ENCODE assay signal across 9 cellular contexts in genomic region chr13:43044720-43045301, GRCh38. TPM values are rescaled to one million over a fixed set of nuclear protein-coding genes. Genes with fewer than 3 reads are reported as not detected.
A peak's percentile ranks its signal among the peaks of the same experiment; 100 is the strongest.
DNase-seq lines count a peak whose midpoint lies in the region; ATAC-seq, FAIRE-seq and TF ChIP-seq lines count a peak whose summit lies in the region.
"Had no signal": no experiment of that assay in that cellular context is flagged by ENCODE, and none has a peak within 500 bp of the region (broad histone marks: within the 10 kb centered on the region; RNA-seq: fewer than 3 reads in every experiment).

No MANE protein-coding gene starts in this region.

- TF ChIP-seq CTCF in natural killer cell (IDR thresholded peaks at IDR 0.05) = no peak

- CTCF ChIA-PET in activated CD4-positive, alpha-beta memory T cell treated with anti-CD3 and anti-CD28 coated beads, Interleukin-2, amount 10 ng/mL, durations not matched to agents 7 days and 5 days (lab: Charles Lee) = interaction anchor here (1.4 kb wide), 1 partner anchor 22 kb away, joined by 3 read pairs; the partner anchor contains the start of gene DNAJC15

- no peaks in the 10 kb centered on the region for H3K27me3 Mint-ChIP-seq in natural killer cell treated with Interleukin-12 subunit alpha and Interleukin-12 subunit beta and Interleukin-15 and Interleukin-18, amount 100 ng/mL, for 72 hours
- H3K27me3 Mint-ChIP-seq in natural killer cell (ENCODE audit: low read depth in 2 of 2) = no peaks in the 10 kb centered on the region
- no peaks in the 10 kb centered on the region for H3K27me3 Mint-ChIP-seq in activated CD4-positive, alpha-beta memory T cell treated with anti-CD3 and anti-CD28 coated beads, Interleukin-2, amount 10 ng/mL, durations not matched to agents 7 days and 5 days

- H3K9me3 Mint-ChIP-seq in natural killer cell treated with Interleukin-12 subunit alpha and Interleukin-12 subunit beta and Interleukin-15 and Interleukin-18, amount 100 ng/mL, for 72 hours = peaks cover 2% of the 10 kb centered on the region
- H3K9me3 Mint-ChIP-seq in natural killer cell = no peaks in the 10 kb centered on the region
- no peaks in the 10 kb centered on the region for H3K9me3 Mint-ChIP-seq in activated CD4-positive, alpha-beta memory T cell treated with anti-CD3 and anti-CD28 coated beads, Interleukin-2, amount 10 ng/mL, durations not matched to agents 7 days and 5 days

- POLR2A ChIA-PET in activated CD4-positive, alpha-beta memory T cell treated with anti-CD3 and anti-CD28 coated beads, Interleukin-2, amount 10 ng/mL, durations not matched to agents 7 days and 5 days (lab: Charles Lee) = no interaction called here

- H3K4me1 Mint-ChIP-seq in natural killer cell treated with Interleukin-12 subunit alpha and Interleukin-12 subunit beta and Interleukin-15 and Interleukin-18, amount 100 ng/mL, for 72 hours (ENCODE audit: low read depth in 2 of 2) = peaks cover 53 to 59% of the 10 kb centered on the region in 2 donors
- H3K4me1 Mint-ChIP-seq in natural killer cell = peaks cover 34 to 46% of the 10 kb centered on the region in 2 donors
- peaks cover 54% of the 10 kb centered on the region for H3K4me1 Mint-ChIP-seq in activated CD4-positive, alpha-beta memory T cell treated with anti-CD3 and anti-CD28 coated beads, Interleukin-2, amount 10 ng/mL, durations not matched to agents 7 days and 5 days

- no peak for DNase-seq in natural killer cell treated with Interleukin-12 subunit alpha and Interleukin-12 subunit beta and Interleukin-15 and Interleukin-18, amount 100 ng/mL, for 72 hours (ENCODE audit: low spot score)
- DNase-seq in natural killer cell = no peak
- no peak for DNase-seq in activated CD4-positive, alpha-beta memory T cell treated with anti-CD3 and anti-CD28 coated beads, Interleukin-2, amount 10 ng/mL, durations not matched to agents 7 days and 5 days
- DNase-seq in medulla oblongata (ENCODE audit: extremely low spot score) = peak; percentile 36
- no peak for DNase-seq in dedifferentiated amniotic fluid mesenchymal stem cell (ENCODE audit: extremely low spot score)
- DNase-seq in HTR-8/SVneo (ENCODE audit: insufficient read length, low spot score) = no peak
- no peak for DNase-seq in GOT3 (lab: John Stamatoyannopoulos, UW)

- FAIRE-seq in HTR-8/SVneo (lab: Jason Lieb, UNC) = no peak
- FAIRE-seq: colon had no signal

- H3K36me3 Mint-ChIP-seq in natural killer cell treated with Interleukin-12 subunit alpha and Interleukin-12 subunit beta and Interleukin-15 and Interleukin-18, amount 100 ng/mL, for 72 hours = no peaks in the 10 kb centered on the region
- no peaks in the 10 kb centered on the region for H3K36me3 Mint-ChIP-seq in natural killer cell
- peaks cover 36% of the 10 kb centered on the region for H3K36me3 Mint-ChIP-seq in activated CD4-positive, alpha-beta memory T cell treated with anti-CD3 and anti-CD28 coated beads, Interleukin-2, amount 10 ng/mL, durations not matched to agents 7 days and 5 days (ENCODE audit: low read depth)

- ATAC-seq in natural killer cell treated with Interleukin-12 subunit alpha and Interleukin-12 subunit beta and Interleukin-15 and Interleukin-18, amount 100 ng/mL, for 72 hours = no peak
- no peak for ATAC-seq in natural killer cell
- no peak for ATAC-seq in GM19463 (IDR thresholded peaks at IDR 0.05; ENCODE audit: unreplicated experiment)

- peak overlapping the region; percentile 91 to 98 for H3K27ac Mint-ChIP-seq in natural killer cell treated with Interleukin-12 subunit alpha and Interleukin-12 subunit beta and Interleukin-15 and Interleukin-18, amount 100 ng/mL, for 72 hours
- peak overlapping the region in 1 of 2 donors; percentile 9 for H3K27ac Mint-ChIP-seq in natural killer cell
- peak overlapping the region; percentile 55 for H3K27ac Mint-ChIP-seq in activated CD4-positive, alpha-beta memory T cell treated with anti-CD3 and anti-CD28 coated beads, Interleukin-2, amount 10 ng/mL, durations not matched to agents 7 days and 5 days

- H3K4me3 Mint-ChIP-seq in natural killer cell treated with Interleukin-12 subunit alpha and Interleukin-12 subunit beta and Interleukin-15 and Interleukin-18, amount 100 ng/mL, for 72 hours = peak overlapping the region; percentile 86
- H3K4me3 Mint-ChIP-seq in natural killer cell = no peak overlapping the region
- peak overlapping the region; percentile 21 for H3K4me3 Mint-ChIP-seq in activated CD4-positive, alpha-beta memory T cell treated with anti-CD3 and anti-CD28 coated beads, Interleukin-2, amount 10 ng/mL, durations not matched to agents 7 days and 5 days

- intact Hi-C loops in natural killer cell (cut with micrococcal nuclease) = no loop called here

RNA-seq across cellular contexts. Expression of gene DNAJC15, which starts 21.4 kb away (rescaled TPM):
- total RNA-seq in natural killer cell treated with Interleukin-12 subunit alpha and Interleukin-12 subunit beta and Interleukin-15 and Interleukin-18, amount 100 ng/mL, for 72 hours = 10 to 100 TPM; 17.6 to 21.0 TPM
- 1 to 10 TPM; 7.7 to 10.0 (median 8.3) TPM for total RNA-seq in natural killer cell
- total RNA-seq in activated CD4-positive, alpha-beta memory T cell treated with anti-CD3 and anti-CD28 coated beads, Interleukin-2, amount 10 ng/mL, durations not matched to agents 7 days and 5 days = 10 to 100 TPM; 14.6 to 16.3 TPM

RNA-seq across cellular contexts. Expression of gene EPSTI1, which starts 52.8 kb away (rescaled TPM):
- total RNA-seq in natural killer cell treated with Interleukin-12 subunit alpha and Interleukin-12 subunit beta and Interleukin-15 and Interleukin-18, amount 100 ng/mL, for 72 hours = 10 to 100 TPM; 29.6 to 37.9 TPM
- total RNA-seq in natural killer cell = 10 to 100 TPM; 23.4 to 57.4 (median 34.4) TPM
- total RNA-seq in activated CD4-positive, alpha-beta memory T cell treated with anti-CD3 and anti-CD28 coated beads, Interleukin-2, amount 10 ng/mL, durations not matched to agents 7 days and 5 days = 100 to 1,000 TPM; 128 to 135 TPM
